ENCODE assay signal across 19 cellular contexts in genomic region chr6:157867981-157868380, GRCh38.
"Had no signal": no experiment of that assay in that cellular context is flagged by ENCODE, and none has a peak within 500 bp of the region (broad histone marks: within the 10 kb centered on the region; RNA-seq: fewer than 3 reads in every experiment).

No MANE protein-coding gene starts in this region.

- H3K4me1 ChIP-seq: neural progenitor cell, parathyroid adenoma had no signal

- H2AFZ ChIP-seq: hepatocyte, neural progenitor cell, parathyroid adenoma had no signal

- H3K9me3 Mint-ChIP-seq: brain; central memory CD8-positive, alpha-beta T cell; neural progenitor cell; WTC11 had no signal

- H3K4me3 ChIP-seq: esophagus squamous epithelium, hepatocyte, neural progenitor cell, testis, upper lobe of right lung had no signal

- DNase-seq: activated CD4-positive, alpha-beta T cell treated with anti-CD3 and anti-CD28 coated beads for 48 hours; activated CD8-positive, alpha-beta memory T cell treated with anti-CD3 and anti-CD28 coated beads for 24 hours; activated naive CD4-positive, alpha-beta T cell treated with anti-CD3 and anti-CD28 coated beads, Interleukin-2, amount 50 U/mL, for 16 hours; amniotic stem cell; esophagus squamous epithelium; kidney; left ventricle myocardium superior; retina; stimulated activated CD4-positive, alpha-beta T cell treated with anti-CD3 and anti-CD28 coated beads, Interleukin-4, amount 100 ng/mL, for 1 hour; stimulated activated CD8-positive, alpha-beta memory T cell treated with anti-CD3 and anti-CD28 coated beads, Interleukin-4, amount 100 ng/mL, for 48 hours; stimulated activated naive CD8-positive, alpha-beta T cell treated with anti-CD3 and anti-CD28 coated beads, Interleukin-15, Interleukin-2, amounts not matched to agents 100 U/mL and 50 U/mL, for 24 hours; testis; upper lobe of right lung had no signal

- H3K27ac Mint-ChIP-seq: neural progenitor cell had no signal

- H3K4me1 Mint-ChIP-seq: central memory CD8-positive, alpha-beta T cell had no signal

- H3K27ac ChIP-seq: esophagus squamous epithelium, hepatocyte, neural progenitor cell, parathyroid adenoma, testis, upper lobe of right lung had no signal

- H3K36me3 Mint-ChIP-seq: WTC11 had no signal

- H3K36me3 ChIP-seq: neural progenitor cell had no signal

- H3K4me2 ChIP-seq: hepatocyte, neural progenitor cell had no signal

- H3K9me3 ChIP-seq: esophagus squamous epithelium, testis, upper lobe of right lung had no signal

- H3K27me3 ChIP-seq: esophagus squamous epithelium, hepatocyte, neural progenitor cell, testis, upper lobe of right lung had no signal

- H3K4me3 Mint-ChIP-seq: brain; central memory CD8-positive, alpha-beta T cell; neural progenitor cell; WTC11 had no signal

- H3K9ac ChIP-seq: neural progenitor cell, parathyroid adenoma had no signal

- ATAC-seq: WTC11 had no signal

- H3K27me3 Mint-ChIP-seq: brain; central memory CD8-positive, alpha-beta T cell had no signal
